ENCODE assay signal across 8 cellular contexts in the genomic region with DNA sequence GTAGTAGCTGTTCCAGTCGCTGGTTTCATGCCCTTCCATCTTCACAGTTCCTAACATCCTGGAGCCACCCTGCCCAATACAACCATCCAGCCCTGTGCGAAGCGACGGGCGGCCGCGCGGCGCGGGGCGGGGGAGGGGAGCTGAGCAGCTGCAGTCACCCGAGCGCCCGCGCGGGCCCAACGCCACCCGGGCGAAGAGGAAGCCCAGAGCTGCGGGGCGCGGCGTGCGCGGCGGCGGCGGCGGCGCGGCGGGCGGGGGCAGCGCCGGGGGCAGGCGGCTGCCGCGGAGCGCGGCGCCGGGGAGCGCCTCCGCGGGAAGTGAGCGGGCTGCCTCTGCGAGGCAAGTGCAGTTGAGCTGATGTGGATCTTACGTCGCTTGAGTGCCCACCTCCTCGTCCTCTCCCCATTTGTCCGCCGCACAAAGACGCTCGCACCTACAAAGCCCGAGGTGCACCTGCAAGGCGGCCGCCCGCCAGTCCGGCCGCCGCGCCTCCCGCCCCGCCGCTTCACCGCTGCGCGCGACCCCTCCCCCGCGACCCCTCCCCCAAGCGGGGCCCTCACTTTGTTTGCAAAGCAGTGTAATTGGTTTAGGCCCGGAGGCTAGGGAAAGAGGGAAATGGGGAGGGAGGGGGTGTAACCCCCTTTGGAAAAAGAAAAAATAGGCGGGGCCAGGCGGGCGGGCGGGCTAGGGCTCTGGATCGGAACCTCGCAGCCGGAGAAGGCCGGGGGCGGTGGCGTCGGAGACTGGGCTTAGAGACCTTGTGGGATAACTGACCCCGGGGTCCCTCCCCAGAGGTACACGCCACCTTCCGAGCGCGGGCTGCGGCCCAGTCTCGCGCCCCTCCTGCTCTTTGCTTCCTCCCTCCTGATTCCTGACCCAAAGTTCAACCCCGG. TPM values are rescaled to one million over a fixed set of nuclear protein-coding genes. Genes with fewer than 3 reads are reported as not detected.
DNase-seq lines count a peak whose midpoint lies in the region; ATAC-seq and TF ChIP-seq lines count a peak whose summit lies in the region.

A gene (minus strand): TSS at position 334 of the 893 bp plus-strand sequence. CDS start 277 bp downstream, at position 57.
A gene with protein sequence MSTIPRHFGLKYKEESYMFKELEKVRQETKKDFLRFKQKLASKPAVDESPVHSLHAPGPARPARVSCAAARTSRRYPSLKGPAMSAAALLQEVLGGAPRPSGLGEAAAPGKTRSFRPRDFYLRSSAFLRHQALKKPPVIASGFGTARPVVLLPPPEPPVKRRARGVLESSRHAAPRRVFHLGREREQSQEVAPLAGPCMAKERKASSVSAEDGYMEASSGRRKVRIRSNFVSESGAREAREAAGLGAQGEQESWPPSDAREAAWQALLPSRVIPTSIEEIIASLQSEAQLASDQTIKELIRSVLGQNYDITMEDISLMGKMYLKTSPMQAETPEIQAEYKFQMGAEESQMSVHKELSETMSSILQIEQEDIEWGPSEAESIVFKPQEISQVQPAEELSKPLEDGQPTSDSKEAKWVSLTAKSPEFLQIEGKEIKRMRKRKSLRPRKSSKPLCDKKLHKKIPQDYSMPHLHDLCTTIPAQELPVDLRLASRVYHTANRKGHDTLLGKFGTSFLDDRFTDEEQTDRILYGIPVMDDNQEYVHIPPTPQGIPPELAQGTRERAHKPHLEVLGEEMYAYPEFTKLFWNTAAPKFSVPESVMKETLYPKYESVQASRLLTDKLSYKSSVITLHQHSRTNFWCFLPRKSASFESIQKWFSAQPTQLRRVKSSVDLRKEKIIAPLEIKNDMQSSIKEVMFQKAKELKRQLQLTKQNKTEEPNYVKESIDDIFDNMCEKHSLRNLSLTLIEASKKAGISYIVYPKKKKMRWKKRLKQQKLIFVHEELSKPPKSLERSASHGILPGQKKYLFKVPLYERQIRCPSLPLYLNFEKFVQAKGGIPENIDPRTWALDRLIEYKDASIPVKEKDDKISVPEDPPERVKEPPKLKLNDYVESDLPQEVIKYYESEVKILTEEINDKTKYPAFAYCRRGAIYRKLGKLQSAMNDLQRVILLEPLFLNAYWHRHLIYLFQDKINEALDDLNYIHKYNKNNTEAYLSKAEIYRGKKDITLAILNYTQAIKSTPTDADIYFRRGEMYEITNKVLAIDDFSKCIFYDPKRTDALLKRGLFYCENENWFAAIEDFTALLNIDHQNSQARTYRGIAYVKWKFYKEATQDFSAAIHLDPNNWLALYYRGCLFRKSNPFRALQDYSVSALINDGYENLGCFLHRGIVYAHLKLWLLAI (N-terminal part only) (plus strand): TSS at position 714 of the 893 bp plus-strand sequence. CDS start 26,436 bp downstream, outside the sequence.

- TF ChIP-seq POLR2A in NB4 (IDR thresholded peaks at IDR 0.05; ENCODE audit: extremely low read depth, insufficient read length), result no peak

- H3K4me1 Mint-ChIP-seq in nephron progenitor cell, result peaks cover 27% of the 10 kb centered on the region

- H3K36me3 Mint-ChIP-seq in nephron progenitor cell (ENCODE audit: low read depth), result no peaks in the 10 kb centered on the region

- TF ChIP-seq CTCF in NB4 (IDR thresholded peaks at IDR 0.05; ENCODE audit: low read depth, low read length) (no peak), epithelial cell of proximal tubule (conservative IDR thresholded peaks at IDR 0.05; ENCODE audit: low read depth, low read length) (no peak), nephron progenitor cell (IDR thresholded peaks at IDR 0.05) (no peak)

- no peak within 1 kb of the TSS for H3K27ac Mint-ChIP-seq in nephron progenitor cell

- peaks cover 9% of the 10 kb centered on the region for H3K4me1 ChIP-seq in SJSA1 (replicated peaks)

- no peaks in the 10 kb centered on the region for H3K9me3 Mint-ChIP-seq in nephron progenitor cell

- no peaks in the 10 kb centered on the region for H3K9me3 ChIP-seq in SJSA1 (replicated peaks)

- ATAC-seq in GM21619 (IDR thresholded peaks at IDR 0.05; ENCODE audit: unreplicated experiment), result no peak
- no peak for ATAC-seq in GM21737 (IDR thresholded peaks at IDR 0.05; ENCODE audit: unreplicated experiment)

- H3K36me3 ChIP-seq in SJSA1, result no peaks in the 10 kb centered on the region

- peaks cover 15% of the 10 kb centered on the region for H3K27me3 ChIP-seq in SJSA1 (replicated peaks)

- H3K4me3 Mint-ChIP-seq in nephron progenitor cell, result peak within 1 kb of the TSS; percentile 83

- peaks cover 99% of the 10 kb centered on the region for H3K27me3 Mint-ChIP-seq in nephron progenitor cell (ENCODE audit: low read depth, poor library complexity)

- H3K27ac ChIP-seq in SJSA1, result no peak within 1 kb of the TSS

- DNase-seq in ELR (ENCODE audit: low read depth) (peak; percentile 45), NB4 (ENCODE audit: low read depth) (peak; percentile 4), SJSA1 (ENCODE audit: low read depth in 1 of 2, low spot score in 2 of 2) (no peak), epithelial cell of proximal tubule (ENCODE audit: low read depth) (no peak), nephron progenitor cell (peak; percentile 63)
- no peak for DNase-seq in stimulated activated naive CD4-positive, alpha-beta T cell treated with Interleukin-2 at 50 U/mL for 16 hours (lab: John Stamatoyannopoulos, UW)

- no peak within 1 kb of the TSS for H3K4me3 ChIP-seq in NB4 (ENCODE audit: low read depth, low read length)
- peak within 1 kb of the TSS; percentile 52 for H3K4me3 ChIP-seq in SJSA1
- peak within 1 kb of the TSS; percentile 47 for H3K4me3 ChIP-seq in epithelial cell of proximal tubule (ENCODE audit: low read depth, low read length)

RNA-seq across cellular contexts. Expression of the first gene that starts in this region (rescaled TPM):
- 0.87 TPM in 1 of 2 replicates, not detected in the other for total RNA-seq in SJSA1 (2014; rRNA removed; shearing (Covaris generic))
- 8.2 and 9.1 TPM in 2 replicates for total RNA-seq in epithelial cell of proximal tubule

RNA-seq across cellular contexts. Expression of the second gene that starts in this region (rescaled TPM):
- total RNA-seq in SJSA1 (2014; rRNA removed; shearing (Covaris generic)), result not detected in 2 replicates
- 0.80 TPM in 1 of 2 replicates, not detected in the other for total RNA-seq in epithelial cell of proximal tubule

Comparison
In these comparisons a context has a peak if more than half of its experiments do, and no peak if none do; other contexts are left out.
1. DNase-seq: peak in ELR (single experiment), NB4 (single experiment) and nephron progenitor cell (single experiment); none in SJSA1 (0 of 2), epithelial cell of proximal tubule (single experiment) and stimulated activated naive CD4-positive, alpha-beta T cell treated with Interleukin-2 at 50 U/mL for 16 hours (single experiment).